Comparison of ENCODE assay signal across 29 cellular contexts in the genomic region with DNA sequence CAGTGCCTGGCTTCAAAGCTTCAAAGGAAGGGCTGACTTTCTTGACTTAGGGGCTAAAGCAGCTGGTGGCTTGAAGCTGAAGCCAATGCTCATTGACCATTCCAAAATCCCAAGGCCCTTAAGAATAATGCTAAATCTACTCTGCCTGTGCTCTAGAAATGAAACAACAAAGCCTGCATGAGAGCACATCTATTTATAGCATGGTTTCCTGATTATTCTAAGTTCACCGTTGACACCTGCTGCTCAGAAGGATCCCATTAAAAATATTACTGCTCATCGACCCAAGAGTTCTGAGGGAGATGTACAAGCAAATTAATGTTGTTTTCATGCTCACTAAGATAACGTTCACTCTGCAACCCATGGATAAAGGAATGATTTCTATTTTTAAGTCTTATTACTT. TPM values are rescaled to one million over a fixed set of nuclear protein-coding genes. Genes with fewer than 3 reads are reported as not detected.
"Had no signal": no experiment of that assay in that cellular context is flagged by ENCODE, and none has a peak within 500 bp of the region (broad histone marks: within the 10 kb centered on the region; RNA-seq: fewer than 3 reads in every experiment).

No MANE protein-coding gene starts in this region.

- H3K4me3 ChIP-seq: right atrium auricular region, stomach, thyroid gland, upper lobe of left lung, vagina had no signal

- H3K36me3 ChIP-seq: brain microvascular endothelial cell, right atrium auricular region, stomach, thyroid gland, upper lobe of left lung, vagina had no signal

- H3K9me3 ChIP-seq: thyroid gland, vagina had no signal

- H3K9me3 Mint-ChIP-seq: activated naive CD4-positive, alpha-beta T cell treated with anti-CD3 and anti-CD28 coated beads, Interleukin-2, amount 10 ng/mL, durations not matched to agents 7 days and 5 days had no signal

- H3K36me3 Mint-ChIP-seq: activated naive CD4-positive, alpha-beta T cell treated with anti-CD3 and anti-CD28 coated beads, Interleukin-2, amount 10 ng/mL, durations not matched to agents 7 days and 5 days had no signal

- H3K27ac Mint-ChIP-seq: activated naive CD4-positive, alpha-beta T cell treated with anti-CD3 and anti-CD28 coated beads, Interleukin-2, amount 10 ng/mL, durations not matched to agents 7 days and 5 days; endodermal cell; mesothelial cell of epicardium; stimulated activated naive B cell treated with anti-CD40 and anti-IgM and Interleukin-4, amounts not matched to agents 10 μg/mL and 1 μg/mL and 100 μg/mL, for 72 hours had no signal

- H3K27ac ChIP-seq: brain microvascular endothelial cell, right atrium auricular region, stomach, thyroid gland, upper lobe of left lung, vagina, VCaP had no signal

- DNase-seq: activated CD4-positive, alpha-beta T cell treated with anti-CD3 and anti-CD28 coated beads for 4 hours; activated CD4-positive, alpha-beta T cell treated with anti-CD3 and anti-CD28 coated beads, Interleukin-2, amount 50 U/mL, for 4 hours; activated effector memory CD4-positive, alpha-beta T cell treated with Interleukin-2 at 50 U/mL for 16 hours; activated naive CD4-positive, alpha-beta T cell treated with anti-CD3 and anti-CD28 coated beads, Interleukin-2, amount 10 ng/mL, durations not matched to agents 7 days and 5 days; activated T-cell treated with anti-CD3 and anti-CD28 coated beads for 4 hours; amniotic stem cell; brain microvascular endothelial cell; endodermal cell; foreskin fibroblast; head of caudate nucleus; hippocampal formation; naive thymus-derived CD8-positive, alpha-beta T cell; stimulated activated CD4-positive, alpha-beta T cell treated with anti-CD3 and anti-CD28 coated beads, Interleukin-15, amount 100 ng/mL, for 24 hours; stimulated activated CD4-positive, alpha-beta T cell treated with anti-CD3 and anti-CD28 coated beads, Interleukin-2, amount 100 ng/mL, for 24 hours; stimulated activated naive B cell treated with anti-CD40 and anti-IgM and Interleukin-4, amounts not matched to agents 10 μg/mL and 1 μg/mL and 100 μg/mL, for 72 hours; stomach; thyroid gland; upper lobe of left lung had no signal

- H3K27me3 ChIP-seq: brain microvascular endothelial cell, right atrium auricular region, thyroid gland, upper lobe of left lung, vagina had no signal

- ATAC-seq: esophagus mucosa; naive thymus-derived CD8-positive, alpha-beta T cell; stimulated activated naive B cell treated with anti-CD40 and anti-IgM and Interleukin-4, amounts not matched to agents 10 μg/mL and 1 μg/mL and 100 μg/mL, for 72 hours had no signal

- H3K4me1 ChIP-seq: right atrium auricular region, stomach, upper lobe of left lung, vagina had no signal

RNA-seq across cellular contexts. Expression of a gene that starts 6.7 kb away (rescaled TPM):
- total RNA-seq: astrocyte; cardiac septum; chondrocyte; endodermal cell; esophagus mucosa; kidney epithelial cell; lower leg skin; mesothelial cell of epicardium; naive thymus-derived CD8-positive, alpha-beta T cell; omental fat pad; right atrium auricular region; stomach; upper lobe of left lung; vagina had no signal
- polyA plus RNA-seq: naive thymus-derived CD8-positive, alpha-beta T cell; stomach had no signal

RNA-seq across cellular contexts. Expression of a gene that starts 59.4 kb away (rescaled TPM):
- total RNA-seq: cardiac septum; naive thymus-derived CD8-positive, alpha-beta T cell; omental fat pad; vagina had no signal
